Comparison of ENCODE assay signal across 1 cellular context in genomic region chr3:44976002-44976815, GRCh38.
A peak's percentile ranks its signal among the peaks of the same experiment; 100 is the strongest.
TF ChIP-seq lines count a peak whose summit lies in the region.

EXOSC7 (plus strand) TSS chr3:44976244; CDS start chr3:44976278, 34 bp downstream.
ZDHHC3 (minus strand) TSS chr3:44976174; CDS start chr3:44959436, 16,738 bp downstream.

TF ChIP-seq in HepG2, 621 proteins besides CTCF, POLR2A, EP300 and RAD21 (continued from another document):
- peak; percentile 39; the same call in 1 of the 2 replicates for TF ChIP-seq AHDC1 (CRISPR knock-in tag; IDR thresholded peaks at IDR 0.05; ENCODE audit: borderline replicate concordance)
- peak; percentile 37; the same call in 1 of the 2 replicates for TF ChIP-seq SATB2 (CRISPR knock-in tag; IDR thresholded peaks at IDR 0.05)
- TF ChIP-seq NFRKB (IDR thresholded peaks at IDR 0.05) = 0 out of 2 replicates have a peak, but pooled peaks have one; percentile 26
- TF ChIP-seq TMF1 (CRISPR knock-in tag; IDR thresholded peaks at IDR 0.05; ENCODE audit: low read depth) = no peak
- TF ChIP-seq ZC3H13 (CRISPR knock-in tag; IDR thresholded peaks at IDR 0.05) = 0 out of 2 replicates have a peak, but pooled peaks have one; percentile 42
- peak; percentile 41; the same call in 1 of the 2 replicates for TF ChIP-seq ZNF235 (CRISPR knock-in tag; IDR thresholded peaks at IDR 0.05; ENCODE audit: borderline replicate concordance)
- no peak for TF ChIP-seq SIX1 (CRISPR knock-in tag; IDR thresholded peaks at IDR 0.05; ENCODE audit: borderline replicate concordance)
- TF ChIP-seq ZNF704 (CRISPR knock-in tag; IDR thresholded peaks at IDR 0.05; ENCODE audit: borderline replicate concordance) = no peak
- TF ChIP-seq ZNF503 (CRISPR knock-in tag; IDR thresholded peaks at IDR 0.05) = no peak
- no peak for TF ChIP-seq SAFB2 (CRISPR knock-in tag; IDR thresholded peaks at IDR 0.05; ENCODE audit: borderline replicate concordance, low read depth)
- TF ChIP-seq SP1 (IDR thresholded peaks at IDR 0.05) = no peak
- TF ChIP-seq SP1 (CRISPR knock-in tag; IDR thresholded peaks at IDR 0.05) = peak; percentile 84
- TF ChIP-seq ZNF160 (CRISPR knock-in tag; IDR thresholded peaks at IDR 0.05) = no peak; the same call in 1 of the 2 replicates
- TF ChIP-seq SETDB1 (CRISPR knock-in tag; IDR thresholded peaks at IDR 0.05; ENCODE audit: borderline replicate concordance) = no peak
- no peak for TF ChIP-seq ATRX (CRISPR knock-in tag; IDR thresholded peaks at IDR 0.05; ENCODE audit: borderline replicate concordance)
- no peak for TF ChIP-seq ZNF552 (CRISPR knock-in tag; IDR thresholded peaks at IDR 0.05; ENCODE audit: borderline replicate concordance)
- no peak for TF ChIP-seq CERS6 (CRISPR knock-in tag; IDR thresholded peaks at IDR 0.05)
- no peak for TF ChIP-seq PITX1 (CRISPR knock-in tag; IDR thresholded peaks at IDR 0.05)
- no peak for TF ChIP-seq PRMT3 (CRISPR knock-in tag; IDR thresholded peaks at IDR 0.05; ENCODE audit: borderline replicate concordance, low read depth)
- TF ChIP-seq ZNF274 (CRISPR knock-in tag; IDR thresholded peaks at IDR 0.05) = no peak
- TF ChIP-seq TFDP2 (CRISPR knock-in tag; IDR thresholded peaks at IDR 0.05) = 0 out of 2 replicates have a peak, but pooled peaks have one; percentile 56
- no peak for TF ChIP-seq ZNF570 (CRISPR knock-in tag; IDR thresholded peaks at IDR 0.05; ENCODE audit: borderline replicate concordance)
- TF ChIP-seq MZF1 (CRISPR knock-in tag; IDR thresholded peaks at IDR 0.05; ENCODE audit: borderline replicate concordance) = no peak
- TF ChIP-seq YEATS4 (CRISPR knock-in tag; IDR thresholded peaks at IDR 0.05; ENCODE audit: borderline replicate concordance) = peak; percentile 91
- TF ChIP-seq CREB1 (IDR thresholded peaks at IDR 0.05) = peak; percentile 94
- peak; percentile 93 for TF ChIP-seq CREB1 (CRISPR knock-in tag; IDR thresholded peaks at IDR 0.05)
